In the genomic region with DNA sequence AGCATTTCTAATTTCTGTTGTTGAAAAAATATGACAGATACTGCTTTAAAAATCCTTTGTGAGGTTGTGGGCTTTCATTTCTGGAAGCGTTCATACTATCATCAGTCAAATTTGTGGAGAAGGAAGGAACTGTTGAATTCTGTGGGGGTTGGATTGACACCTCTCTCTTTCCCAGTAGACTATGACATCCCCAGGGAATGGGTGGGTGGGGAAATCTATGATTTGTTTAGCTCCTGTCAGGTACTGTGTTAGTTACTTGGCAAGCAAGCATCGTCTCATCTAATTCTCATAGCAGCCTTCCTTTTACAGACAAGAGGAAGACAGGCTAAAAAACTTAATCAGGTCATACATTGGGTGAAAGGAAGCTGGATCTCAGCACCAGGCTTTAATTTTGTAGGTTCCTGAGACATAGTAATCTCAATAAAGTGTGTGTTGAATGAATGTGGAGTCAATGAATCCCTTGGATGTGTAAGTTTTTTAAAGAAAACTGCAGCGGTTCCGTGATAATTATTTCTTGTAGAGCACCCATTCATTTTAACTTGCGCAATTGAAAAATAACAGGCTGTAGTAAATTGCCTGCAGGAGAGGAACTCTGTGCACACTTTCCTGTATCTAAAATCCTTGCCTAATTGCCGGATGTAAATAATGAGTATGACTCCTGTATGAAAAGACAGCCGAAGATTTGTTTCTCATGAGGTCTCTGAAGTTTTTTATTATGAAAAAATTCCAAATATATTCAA, we compare ENCODE assay signal across 21 cellular contexts.
DNase-seq lines count a peak whose midpoint lies in the region; ATAC-seq and TF ChIP-seq lines count a peak whose summit lies in the region.
"Had no signal": no experiment of that assay in that cellular context is flagged by ENCODE, and none has a peak within 500 bp of the region (broad histone marks: within the 10 kb centered on the region; RNA-seq: fewer than 3 reads in every experiment).

No MANE protein-coding gene starts in this region.

- H3K9me3 Mint-ChIP-seq in stimulated activated naive CD8-positive, alpha-beta T cell treated with anti-CD3 and anti-CD28 coated beads, Interleukin-15, amount 100 ng/mL, for 72 hours, result no peaks in the 10 kb centered on the region
- H3K9me3 Mint-ChIP-seq: activated B cell treated with CpG ODN at 0.5 μM for 24 hours; activated CD4-positive, alpha-beta memory T cell treated with anti-CD3 and anti-CD28 coated beads, Interleukin-2, amount 10 ng/mL, durations not matched to agents 7 days and 5 days; activated naive CD4-positive, alpha-beta T cell treated with anti-CD3 and anti-CD28 coated beads for 36 hours; naive thymus-derived CD8-positive, alpha-beta T cell; stimulated activated naive B cell treated with anti-CD40 and anti-IgM and Interleukin-4, amounts not matched to agents 10 μg/mL and 1 μg/mL and 100 μg/mL, for 72 hours had no signal

- H3K27ac ChIP-seq in SK-N-MC (no peak overlapping the region), colonic mucosa (no peak overlapping the region)

- no peak for TF ChIP-seq POLR2A in NB4 (IDR thresholded peaks at IDR 0.05; ENCODE audit: extremely low read depth, insufficient read length)

- intact Hi-C loops in colonic mucosa (cut with DNase I), result no loop called here

- TF ChIP-seq CTCF in NB4 (IDR thresholded peaks at IDR 0.05; ENCODE audit: low read depth, low read length) (no peak), fibroblast of pulmonary artery (IDR thresholded peaks at IDR 0.05; ENCODE audit: low read length, missing control alignments) (no peak), colonic mucosa (IDR thresholded peaks at IDR 0.05) (no peak)

- H3K4me3 ChIP-seq in NB4 (ENCODE audit: low read depth, low read length) (no peak overlapping the region), SK-N-MC (peak overlapping the region; percentile 42), fibroblast of pulmonary artery (replicated peaks; ENCODE audit: low read depth, low read length) (no peak overlapping the region), colonic mucosa (no peak overlapping the region)

- H3K27me3 Mint-ChIP-seq in stimulated activated naive CD8-positive, alpha-beta T cell treated with anti-CD3 and anti-CD28 coated beads, Interleukin-15, amount 100 ng/mL, for 72 hours, result no peaks in the 10 kb centered on the region
- H3K27me3 Mint-ChIP-seq: activated CD4-positive, alpha-beta memory T cell treated with anti-CD3 and anti-CD28 coated beads, Interleukin-2, amount 10 ng/mL, durations not matched to agents 7 days and 5 days; stimulated activated naive B cell treated with anti-CD40 and anti-IgM and Interleukin-4, amounts not matched to agents 10 μg/mL and 1 μg/mL and 100 μg/mL, for 72 hours had no signal

- no peaks in the 10 kb centered on the region for H3K4me1 ChIP-seq in colonic mucosa

- peaks cover 5% of the 10 kb centered on the region for H3K4me1 Mint-ChIP-seq in stimulated activated naive CD8-positive, alpha-beta T cell treated with anti-CD3 and anti-CD28 coated beads, Interleukin-15, amount 100 ng/mL, for 72 hours
- H3K4me1 Mint-ChIP-seq: activated B cell treated with CpG ODN at 0.5 μM for 24 hours; activated CD4-positive, alpha-beta memory T cell treated with anti-CD3 and anti-CD28 coated beads, Interleukin-2, amount 10 ng/mL, durations not matched to agents 7 days and 5 days; CD4-positive, CD25-positive, alpha-beta regulatory T cell; naive thymus-derived CD8-positive, alpha-beta T cell; stimulated activated naive B cell treated with anti-CD40 and anti-IgM and Interleukin-4, amounts not matched to agents 10 μg/mL and 1 μg/mL and 100 μg/mL, for 72 hours had no signal

- H3K27ac Mint-ChIP-seq in stimulated activated naive CD8-positive, alpha-beta T cell treated with anti-CD3 and anti-CD28 coated beads, Interleukin-15, amount 100 ng/mL, for 72 hours, result no peak overlapping the region
- H3K27ac Mint-ChIP-seq: activated B cell treated with CpG ODN at 0.5 μM for 24 hours; activated CD4-positive, alpha-beta memory T cell treated with anti-CD3 and anti-CD28 coated beads, Interleukin-2, amount 10 ng/mL, durations not matched to agents 7 days and 5 days; activated naive CD4-positive, alpha-beta T cell treated with anti-CD3 and anti-CD28 coated beads for 36 hours; CD4-positive, CD25-positive, alpha-beta regulatory T cell; naive thymus-derived CD8-positive, alpha-beta T cell; stimulated activated naive B cell treated with anti-CD40 and anti-IgM and Interleukin-4, amounts not matched to agents 10 μg/mL and 1 μg/mL and 100 μg/mL, for 72 hours had no signal

- H3K36me3 ChIP-seq in SK-N-MC (ENCODE audit: insufficient read depth, low read length), result no peaks in the 10 kb centered on the region
- H3K36me3 ChIP-seq in colonic mucosa, result no peaks in the 10 kb centered on the region

- no peaks in the 10 kb centered on the region for H3K27me3 ChIP-seq in colonic mucosa

- H3K9me3 ChIP-seq in SK-N-MC (ENCODE audit: low read depth, low read length) (no peaks in the 10 kb centered on the region), colonic mucosa (no peaks in the 10 kb centered on the region)

- H3K9ac ChIP-seq in SK-N-MC (ENCODE audit: insufficient read length), result no peak overlapping the region
- no peak overlapping the region for H3K9ac ChIP-seq in colonic mucosa (ENCODE audit: low read depth in 2 of 2, low read length in 2 of 2)

- DNase-seq in CD1c-positive myeloid dendritic cell (ENCODE audit: extremely low spot score), result peak; percentile 3
- DNase-seq in NB4 (ENCODE audit: low read depth), result peak; percentile 63
- DNase-seq in SK-N-MC (ENCODE audit: low read depth, low spot score), result peak; percentile 98
- peak; percentile 10 for DNase-seq in fibroblast of pulmonary artery (ENCODE audit: low read depth)
- no peak for DNase-seq in A172 (ENCODE audit: low spot score)
- DNase-seq in colonic mucosa, result no peak
- no peak for DNase-seq in stimulated activated naive CD8-positive, alpha-beta T cell treated with anti-CD3 and anti-CD28 coated beads, Interleukin-15, amount 100 ng/mL, for 72 hours
- no peak for DNase-seq in stimulated activated CD4-positive, alpha-beta T cell treated with anti-CD3 and anti-CD28 coated beads, Interleukin-15, amount 100 ng/mL, for 24 hours
- DNase-seq: activated B cell treated with CpG ODN at 0.5 μM for 24 hours; activated CD4-positive, alpha-beta memory T cell treated with anti-CD3 and anti-CD28 coated beads, Interleukin-2, amount 10 ng/mL, durations not matched to agents 7 days and 5 days; activated naive CD4-positive, alpha-beta T cell treated with anti-CD3 and anti-CD28 coated beads for 36 hours; activated T-cell treated with anti-CD3 and anti-CD28 coated beads, Interleukin-2, amount 50 U/mL, for 1 hour; CD4-positive, CD25-positive, alpha-beta regulatory T cell; DMS 273 treated with DMSO at 0.1 percent for 48 hours; mesendoderm; naive thymus-derived CD8-positive, alpha-beta T cell; NCI-H1930; NCI-H446 treated with DMSO at 0.1 percent for 48 hours; SHP77 treated with DMSO at 0.1 percent for 48 hours; stimulated activated CD4-positive, alpha-beta T cell treated with anti-CD3 and anti-CD28 coated beads, Interleukin-1b, Interleukin-23, amount 100 ng/mL, for 48 hours; stimulated activated naive B cell treated with anti-CD40 and anti-IgM and Interleukin-4, amounts not matched to agents 10 μg/mL and 1 μg/mL and 100 μg/mL, for 72 hours had no signal

- H3K4me3 Mint-ChIP-seq in stimulated activated naive CD8-positive, alpha-beta T cell treated with anti-CD3 and anti-CD28 coated beads, Interleukin-15, amount 100 ng/mL, for 72 hours, result no peak overlapping the region
- H3K4me3 Mint-ChIP-seq: activated B cell treated with CpG ODN at 0.5 μM for 24 hours; activated CD4-positive, alpha-beta memory T cell treated with anti-CD3 and anti-CD28 coated beads, Interleukin-2, amount 10 ng/mL, durations not matched to agents 7 days and 5 days; activated naive CD4-positive, alpha-beta T cell treated with anti-CD3 and anti-CD28 coated beads for 36 hours; CD4-positive, CD25-positive, alpha-beta regulatory T cell; naive thymus-derived CD8-positive, alpha-beta T cell; stimulated activated naive B cell treated with anti-CD40 and anti-IgM and Interleukin-4, amounts not matched to agents 10 μg/mL and 1 μg/mL and 100 μg/mL, for 72 hours had no signal

- no peak for ATAC-seq in stimulated activated naive CD8-positive, alpha-beta T cell treated with anti-CD3 and anti-CD28 coated beads, Interleukin-15, amount 100 ng/mL, for 72 hours
- ATAC-seq: naive thymus-derived CD8-positive, alpha-beta T cell; stimulated activated naive B cell treated with anti-CD40 and anti-IgM and Interleukin-4, amounts not matched to agents 10 μg/mL and 1 μg/mL and 100 μg/mL, for 72 hours had no signal

Comparison
In these comparisons a context has a peak if more than half of its experiments do, and no peak if none do; other contexts are left out.
1. DNase-seq: peak in CD1c-positive myeloid dendritic cell (single experiment), NB4 (single experiment), SK-N-MC (single experiment) and fibroblast of pulmonary artery (single experiment); none in A172 (single experiment), colonic mucosa (single experiment), stimulated activated naive CD8-positive, alpha-beta T cell treated with anti-CD3 and anti-CD28 coated beads, Interleukin-15, amount 100 ng/mL, for 72 hours (0 of 2) and stimulated activated CD4-positive, alpha-beta T cell treated with anti-CD3 and anti-CD28 coated beads, Interleukin-15, amount 100 ng/mL, for 24 hours (single experiment).